In the genomic region with DNA sequence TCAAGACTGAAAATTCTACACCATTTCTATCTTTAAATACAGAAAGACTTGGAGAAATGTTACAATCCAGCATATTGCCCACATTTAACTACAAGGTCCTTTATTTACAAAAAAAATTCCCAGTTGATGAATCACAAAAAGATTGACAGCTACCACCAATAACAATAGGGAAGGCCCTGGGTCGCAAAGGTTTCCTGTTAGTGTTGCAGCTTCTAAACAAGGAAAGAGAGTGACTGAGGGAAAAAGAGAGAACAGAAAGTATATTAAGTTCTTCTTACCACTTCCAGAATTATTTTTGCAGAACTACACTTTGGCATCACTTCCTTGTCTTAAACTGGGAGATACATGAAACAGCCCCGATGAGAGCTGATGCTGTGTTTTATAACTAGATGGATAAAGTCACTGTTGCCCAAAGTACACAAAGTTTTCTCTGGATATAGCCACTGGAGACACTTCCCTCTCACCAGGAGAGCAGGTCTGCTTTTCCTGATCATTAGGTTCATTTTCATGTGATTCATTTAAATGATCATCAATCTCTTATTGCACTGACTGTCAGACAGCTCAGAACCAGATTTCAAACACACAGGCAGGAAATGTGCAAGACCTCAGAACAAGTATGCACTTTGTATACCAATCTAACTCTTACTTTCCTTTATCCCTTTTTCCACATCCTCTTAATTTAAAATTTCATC, we compare ENCODE assay signal across 9 cellular contexts. TPM values are rescaled to one million over a fixed set of nuclear protein-coding genes. Genes with fewer than 3 reads are reported as not detected.
DNase-seq lines count a peak whose midpoint lies in the region; ATAC-seq and TF ChIP-seq lines count a peak whose summit lies in the region.
"Had no signal": no experiment of that assay in that cellular context is flagged by ENCODE, and none has a peak within 500 bp of the region (broad histone marks: within the 10 kb centered on the region; RNA-seq: fewer than 3 reads in every experiment).

No MANE protein-coding gene starts in this region.

- in situ Hi-C loops in Panc1 (cut with HindIII; ENCODE audit: low pct_unique_long_range_greater_than_20kb, low sequenced_read_pairs): no loop called here

- H3K36me3 ChIP-seq in H7 (replicated peaks; ENCODE audit: control insufficient read depth, insufficient read depth, low read length) (peaks cover 3% of the 10 kb centered on the region; the same call in 1 of the 2 replicates), Panc1 (ENCODE audit: control insufficient read depth, insufficient read depth, low read length) (peaks cover 15% of the 10 kb centered on the region)

- intact Hi-C loops in Panc1 (cut with micrococcal nuclease; ENCODE audit: unreplicated experiment): no loop called here

- BruUV-seq in Panc1 (replicated peaks; lab: Mats Ljungman, UMichigan): no TSS peak

- TF ChIP-seq CTCF in Panc1 (IDR thresholded peaks at IDR 0.05) (no peak), fibroblast of the aortic adventitia (IDR thresholded peaks at IDR 0.05; ENCODE audit: insufficient read depth, low read length) (no peak)

- peak overlapping the region; percentile 68 for H3K27ac ChIP-seq in Panc1 (ENCODE audit: low read length)
- H3K27ac ChIP-seq: VCaP had no signal

- POLR2A ChIA-PET in Panc1 (lab: Charles Lee): no interaction called here

- peaks cover 22% of the 10 kb centered on the region for H3K4me1 ChIP-seq in Panc1 (ENCODE audit: control insufficient read depth, insufficient read depth, low read length)

- ATAC-seq in Panc1: peak; percentile 81
- ATAC-seq in GM19035 (IDR thresholded peaks at IDR 0.05; ENCODE audit: unreplicated experiment): no peak

- H3K27me3 ChIP-seq in H7 (ENCODE audit: control insufficient read depth, insufficient read depth, low read length): no peaks in the 10 kb centered on the region
- no peaks in the 10 kb centered on the region for H3K27me3 ChIP-seq in Panc1 (ENCODE audit: control insufficient read depth, insufficient read depth, low read length)

- DNase-seq in H7 (peak; percentile 28), Panc1 (ENCODE audit: low read depth, low spot score) (peak; percentile 68), fibroblast of the aortic adventitia (ENCODE audit: low read depth) (peak; percentile 30), skeletal muscle cell (ENCODE audit: low read depth) (peak; percentile 4), SK-N-DZ (ENCODE audit: low spot score) (no peak), NCI-H1694 (lab: John Stamatoyannopoulos, UW) (no peak), NCI-H2196 treated with DMSO at 0.1 percent for 48 hours (lab: John Stamatoyannopoulos, UW; ENCODE audit: unreplicated experiment) (no peak)

- H3K4me3 ChIP-seq in H7 (ENCODE audit: insufficient read depth, low read depth, low read length): no peak overlapping the region
- 0 out of 4 replicates have a peak overlapping the region, but pooled peaks of 1 of the 2 experiments have one; percentile 25 for H3K4me3 ChIP-seq in Panc1 (ENCODE audit: low read depth in 2 of 2, low read length in 2 of 2)
- no peak overlapping the region for H3K4me3 ChIP-seq in fibroblast of the aortic adventitia (ENCODE audit: low read depth, low read length)
- H3K4me3 ChIP-seq in skeletal muscle cell (ENCODE audit: low read depth, low read length): no peak overlapping the region

- no peaks in the 10 kb centered on the region for H3K9me3 ChIP-seq in Panc1 (ENCODE audit: control insufficient read depth, insufficient read depth, low read depth, low read length)

- CTCF ChIA-PET in Panc1 (lab: Charles Lee): interaction anchor here (0.6 kb wide), 1 partner anchor 164 kb away, joined by 4 read pairs; no protein-coding TSS in a partner anchor

RNA-seq across cellular contexts. Expression of a gene that starts 57.0 kb away (rescaled TPM):
- 5.1 and 8.5 TPM in 2 replicates for total RNA-seq in H7 (2014; rRNA removed; shearing (Covaris generic))
- total RNA-seq in Panc1 (2021; ENCODE audit: unreplicated experiment): 67.8 TPM
- polyA plus RNA-seq in Panc1 (2012; ENCODE audit: insufficient read length): 31.9 TPM
- 4.2 and 9.2 TPM in 2 replicates for total RNA-seq in fibroblast of the aortic adventitia (ENCODE audit: low replicate concordance)
- 0.91 and 1.2 TPM in 2 replicates for polyA plus RNA-seq in SK-N-DZ (2014; cell fraction: cytosol; rRNA removed)
- polyA plus RNA-seq in SK-N-DZ (2014; cell fraction: nucleus; rRNA removed): 3.1 and 6.0 TPM in 2 replicates

Comparison
In these comparisons a context has a peak if more than half of its experiments do, and no peak if none do; other contexts are left out.
1. DNase-seq: peak in H7 (single experiment), Panc1 (single experiment), fibroblast of the aortic adventitia (single experiment) and skeletal muscle cell (single experiment); none in SK-N-DZ (single experiment), NCI-H1694 (single experiment) and NCI-H2196 treated with DMSO at 0.1 percent for 48 hours (single experiment).